8 cellular contexts compared by ENCODE assay signal in the genomic region with DNA sequence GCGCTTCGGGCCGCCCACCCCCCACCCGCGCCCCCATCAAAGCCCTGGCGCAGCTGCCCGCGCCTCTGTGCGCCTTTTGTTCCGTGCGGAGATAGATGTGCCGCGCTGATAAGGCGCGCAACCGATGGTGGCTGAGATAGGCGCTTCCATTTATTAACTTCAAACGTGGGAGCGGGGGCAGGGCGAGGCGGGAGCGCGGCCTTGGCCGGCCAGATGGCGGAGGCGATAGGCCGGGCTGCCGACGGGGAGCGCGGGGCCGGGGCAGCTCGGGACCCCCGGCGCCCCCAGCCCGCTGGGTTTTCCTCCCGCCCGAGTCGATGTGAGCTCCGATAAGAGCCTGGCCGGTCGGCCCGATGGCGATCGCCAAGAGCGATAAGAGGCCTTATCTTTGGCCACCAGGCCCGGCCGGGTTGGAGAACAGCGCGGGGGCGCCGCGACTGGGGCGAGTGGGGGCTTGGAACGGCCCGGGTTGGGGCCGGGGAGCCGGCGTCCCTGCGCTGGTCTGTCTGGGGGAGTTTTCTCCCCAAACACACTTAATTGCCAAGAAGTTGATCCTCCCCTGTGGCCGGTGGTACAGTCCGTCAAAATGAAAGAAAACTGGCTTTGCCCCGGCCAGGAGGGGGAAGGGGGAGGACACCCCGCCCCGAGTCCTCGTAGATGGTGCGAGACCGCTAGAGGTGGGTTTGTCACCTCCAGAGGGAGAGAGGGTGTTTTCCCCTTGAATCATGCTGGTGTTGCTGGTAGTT. TPM values are rescaled to one million over a fixed set of nuclear protein-coding genes. Genes with fewer than 3 reads are reported as not detected.
A peak's percentile ranks its signal among the peaks of the same experiment; 100 is the strongest.
DNase-seq lines count a peak whose midpoint lies in the region; ATAC-seq, FAIRE-seq and TF ChIP-seq lines count a peak whose summit lies in the region.

No MANE protein-coding gene starts in this region.

- CTCF ChIA-PET in A673 (lab: Charles Lee) = interaction anchor here (0.6 kb wide), 1 partner anchor 26 kb away, joined by 3 read pairs; no protein-coding TSS in a partner anchor

- peaks cover 5% of the 10 kb centered on the region for H3K27me3 Mint-ChIP-seq in progenitor cell of endocrine pancreas

- H3K4me3 Mint-ChIP-seq in progenitor cell of endocrine pancreas (ENCODE audit: low read depth) = peak overlapping the region; percentile 77

- peak overlapping the region; percentile 30 for H3K27ac ChIP-seq in A673 (ENCODE audit: low read depth, low read length, poor library complexity, severe bottlenecking)
- peak overlapping the region; percentile 35 to 73 (median 64) for H3K27ac ChIP-seq in esophagus squamous epithelium

- peak in 1 of 4 donors; percentile 39 for TF ChIP-seq POLR2A in esophagus squamous epithelium (IDR thresholded peaks at IDR 0.05)

- peaks cover 15% of the 10 kb centered on the region for H3K27me3 ChIP-seq in A673 (replicated peaks; ENCODE audit: insufficient read depth, low read depth, low read length, poor library complexity)
- H3K27me3 ChIP-seq in esophagus squamous epithelium = peaks cover 0 to 28% (median 0%) of the 10 kb centered on the region in 4 donors

- H3K4me1 Mint-ChIP-seq in progenitor cell of endocrine pancreas (ENCODE audit: low read depth) = peaks cover 16% of the 10 kb centered on the region

- no peaks in the 10 kb centered on the region for H3K36me3 Mint-ChIP-seq in progenitor cell of endocrine pancreas (ENCODE audit: insufficient read depth)

- H3K27ac Mint-ChIP-seq in progenitor cell of endocrine pancreas = peak overlapping the region; percentile 67

- no peaks in the 10 kb centered on the region for H3K9me3 ChIP-seq in A673 (ENCODE audit: low read depth, low read length, poor library complexity, severe bottlenecking)
- H3K9me3 ChIP-seq in esophagus squamous epithelium = no peaks in the 10 kb centered on the region

- BruUV-seq in A673 (replicated peaks; lab: Mats Ljungman, UMichigan) = no TSS peak

- intact Hi-C loops in A673 (cut with micrococcal nuclease; ENCODE audit: unreplicated experiment) (no loop called here), esophagus squamous epithelium (cut with DNase I) (no loop called here)

- TF ChIP-seq CTCF in A673 (conservative IDR thresholded peaks at IDR 0.05; ENCODE audit: low read depth, low read length) (no peak), esophagus squamous epithelium (IDR thresholded peaks at IDR 0.05) (no peak), progenitor cell of endocrine pancreas (IDR thresholded peaks at IDR 0.05; ENCODE audit: unreplicated experiment) (no peak)

- H3K36me3 ChIP-seq in A673 (ENCODE audit: insufficient read depth, low read length, poor library complexity, severe bottlenecking) = no peaks in the 10 kb centered on the region
- H3K36me3 ChIP-seq in esophagus squamous epithelium = no peaks in the 10 kb centered on the region

- WGBS in esophagus squamous epithelium, 2 donors = 0% methylated on average over 3 of the region's 68 CpGs; no CpG with 5 or more reads in 1 of the 2 donors

- POLR2A ChIA-PET in A673 (lab: Charles Lee; ENCODE audit: low non-redundant PET) = no interaction called here

- peak; percentile 47 for DNase-seq in A673 (ENCODE audit: low spot score)
- peak; percentile 45 for DNase-seq in NCI-H1105 (lab: John Stamatoyannopoulos, UW)
- DNase-seq in activated CD8-positive, alpha-beta memory T cell treated with anti-CD3 and anti-CD28 coated beads, Interleukin-2, amount 50 U/mL, for 48 hours = peak; percentile 87
- no peak for DNase-seq in esophagus squamous epithelium (lab: John Stamatoyannopoulos, UW)
- DNase-seq in progenitor cell of endocrine pancreas (ENCODE audit: low spot score, unreplicated experiment) = no peak
- DNase-seq in urothelium cell line (ENCODE audit: low spot score) = no peak

- no peaks in the 10 kb centered on the region for H3K9me3 Mint-ChIP-seq in progenitor cell of endocrine pancreas (ENCODE audit: low read depth)

- ATAC-seq in GM18861 (IDR thresholded peaks at IDR 0.05; ENCODE audit: unreplicated experiment) (peak; percentile 25), HG03139 (IDR thresholded peaks at IDR 0.05; ENCODE audit: unreplicated experiment) (no peak)

- H3K4me1 ChIP-seq in A673 (ENCODE audit: insufficient read depth, low read length, poor library complexity, severe bottlenecking) (peaks cover 24% of the 10 kb centered on the region), esophagus squamous epithelium (peaks cover 13 to 44% (median 29%) of the 10 kb centered on the region in 3 donors)

- peak; percentile 9 for FAIRE-seq in urothelium cell line (lab: Jason Lieb, UNC)

- H3K4me3 ChIP-seq in A673 (ENCODE audit: low read depth, low read length, poor library complexity, severe bottlenecking) (peak overlapping the region; percentile 58), esophagus squamous epithelium (peak overlapping the region; percentile 31 to 82 (median 60))

RNA-seq across cellular contexts. Expression of gene ZFPM1, which starts 2.7 kb away (rescaled TPM):
- total RNA-seq in A673 (2021) (5.6 and 6.7 TPM in 2 replicates), esophagus squamous epithelium (1 to 10 TPM in 3 of 4 donors, under 1 TPM in 1; 0.67 to 1.7 (median 1.2) TPM), progenitor cell of endocrine pancreas (88.5 and 90.6 TPM in 2 replicates)

Comparison
In these comparisons a context has a peak if more than half of its experiments do, and no peak if none do; other contexts are left out.
1. DNase-seq: peak in A673 (single experiment), NCI-H1105 (single experiment) and activated CD8-positive, alpha-beta memory T cell treated with anti-CD3 and anti-CD28 coated beads, Interleukin-2, amount 50 U/mL, for 48 hours (single experiment); none in esophagus squamous epithelium (single experiment), progenitor cell of endocrine pancreas (single experiment) and urothelium cell line (single experiment).
2. RNA of gene ZFPM1, which starts 2.7 kb away (total RNA-seq): 88.5 to 90.6 TPM in progenitor cell of endocrine pancreas; 5.6 to 6.7 TPM in A673 and 0.67 to 1.7 TPM in esophagus squamous epithelium; every median in the first group is over 10 times any median in the second.